Comparison of ENCODE assay signal across 17 cellular contexts in the genomic region with DNA sequence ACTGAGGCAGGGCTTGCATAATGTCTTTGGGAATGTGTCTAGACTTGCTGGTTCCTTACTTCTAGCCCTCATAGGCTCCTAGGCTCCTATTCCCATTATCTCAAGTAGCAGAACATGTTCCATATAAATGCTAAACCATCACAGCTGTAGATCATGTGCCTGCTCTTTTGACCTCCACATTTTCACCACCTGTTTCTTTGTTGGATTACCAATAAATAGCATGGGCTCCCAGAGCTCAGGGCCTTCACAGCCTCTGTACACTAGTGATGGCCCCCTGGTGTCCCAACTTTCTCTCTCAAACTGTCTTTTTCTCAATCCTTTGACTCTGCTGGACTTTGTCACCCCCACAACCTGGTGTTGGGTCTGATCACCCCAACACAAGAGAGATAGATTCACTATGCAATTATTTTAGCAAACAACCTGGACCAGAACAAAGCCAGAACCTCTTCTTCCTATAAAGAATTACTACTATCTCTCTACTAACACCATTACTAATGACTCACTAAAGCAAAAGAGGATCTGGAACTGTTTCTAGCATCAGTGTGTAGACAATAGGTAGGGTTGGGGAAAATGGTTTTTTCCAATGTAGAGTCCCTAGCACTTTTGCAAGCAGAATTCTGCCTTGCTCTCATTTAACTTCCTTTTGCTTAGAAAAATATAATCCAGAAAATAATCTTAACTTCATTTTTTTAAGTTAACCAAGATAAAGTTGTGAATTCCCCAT. TPM values are rescaled to one million over a fixed set of nuclear protein-coding genes. Genes with fewer than 3 reads are reported as not detected.
DNase-seq lines count a peak whose midpoint lies in the region; ATAC-seq and TF ChIP-seq lines count a peak whose summit lies in the region.
"Had no signal": no experiment of that assay in that cellular context is flagged by ENCODE, and none has a peak within 500 bp of the region (broad histone marks: within the 10 kb centered on the region; RNA-seq: fewer than 3 reads in every experiment).

No MANE protein-coding gene starts in this region.

- H3K9me3 Mint-ChIP-seq in naive thymus-derived CD4-positive, alpha-beta T cell: peaks cover 0 to 5% (median 2%) of the 10 kb centered on the region in 11 donors
- H3K9me3 Mint-ChIP-seq: activated T-cell treated with anti-CD3 and anti-CD28 coated beads, Interleukin-2, amount 50 U/mL, for 72 hours; T-helper 1 cell treated with Interleukin-12 subunit alpha and Interleukin-12 subunit beta and Interleukin-4 antibody, amounts not matched to agents 30 μg/mL and 1 μg/mL, for 36 hours had no signal

- H3K4me3 Mint-ChIP-seq in naive thymus-derived CD4-positive, alpha-beta T cell: no peak overlapping the region
- H3K4me3 Mint-ChIP-seq: activated T-cell treated with anti-CD3 and anti-CD28 coated beads, Interleukin-2, amount 50 U/mL, for 72 hours; T-helper 1 cell treated with Interleukin-12 subunit alpha and Interleukin-12 subunit beta and Interleukin-4 antibody, amounts not matched to agents 30 μg/mL and 1 μg/mL, for 36 hours had no signal

- peaks cover 0 to 27% (median 5%) of the 10 kb centered on the region in 5 donors for H3K27me3 Mint-ChIP-seq in naive thymus-derived CD4-positive, alpha-beta T cell

- no peaks in the 10 kb centered on the region for H3K4me1 ChIP-seq in naive thymus-derived CD4-positive, alpha-beta T cell (ENCODE audit: control insufficient read depth in 2 of 2, insufficient read depth in 2 of 2, low read length in 2 of 2)
- H3K4me1 ChIP-seq: A549 had no signal

- H3K36me3 Mint-ChIP-seq in naive thymus-derived CD4-positive, alpha-beta T cell: peaks cover 0 to 1% (median 0%) of the 10 kb centered on the region in 5 donors

- H3K4me3 ChIP-seq in GM12864 (ENCODE audit: low read depth, low read length): no peak overlapping the region
- H3K4me3 ChIP-seq in naive thymus-derived CD4-positive, alpha-beta T cell (ENCODE audit: low read length): no peak overlapping the region
- H3K4me3 ChIP-seq: A549, pancreas had no signal

- H3K4me1 Mint-ChIP-seq in naive thymus-derived CD4-positive, alpha-beta T cell: peaks cover 0 to 5% (median 0%) of the 10 kb centered on the region in 7 donors

- ATAC-seq in GM19372 (IDR thresholded peaks at IDR 0.05; ENCODE audit: low read depth, unreplicated experiment) (peak; percentile 46), HG02759 (IDR thresholded peaks at IDR 0.05; ENCODE audit: unreplicated experiment) (peak; percentile 65), HG03460 (IDR thresholded peaks at IDR 0.05; ENCODE audit: unreplicated experiment) (peak; percentile 74)
- ATAC-seq in naive thymus-derived CD4-positive, alpha-beta T cell: no peak
- ATAC-seq: A549; activated T-cell treated with anti-CD3 and anti-CD28 coated beads, Interleukin-2, amount 50 U/mL, for 72 hours; Panc1; pancreas had no signal

- H3K27ac Mint-ChIP-seq in naive thymus-derived CD4-positive, alpha-beta T cell: no peak overlapping the region
- H3K27ac Mint-ChIP-seq: activated T-cell treated with anti-CD3 and anti-CD28 coated beads, Interleukin-2, amount 50 U/mL, for 72 hours; T-helper 1 cell treated with Interleukin-12 subunit alpha and Interleukin-12 subunit beta and Interleukin-4 antibody, amounts not matched to agents 30 μg/mL and 1 μg/mL, for 36 hours had no signal

- in situ Hi-C loops in KBM-7 (cut with MboI; ENCODE audit: low pct_unique_long_range_greater_than_20kb, low sequenced_read_pairs): no loop called here

- TF ChIP-seq CTCF in GM12864 (IDR thresholded peaks at IDR 0.05; ENCODE audit: low read depth, low read length, missing control alignments): no peak

- CTCF ChIA-PET in naive thymus-derived CD4-positive, alpha-beta T cell (lab: Charles Lee): no interaction called here

- DNase-seq in GM12864 (ENCODE audit: low read depth) (peak; percentile 8), KBM-7 (no peak), SKM-1 (lab: John Stamatoyannopoulos, UW; ENCODE audit: unreplicated experiment) (no peak)
- DNase-seq in stimulated activated CD4-positive, alpha-beta T cell treated with anti-CD3 and anti-CD28 coated beads, Interleukin-2, amount 100 ng/mL, for 24 hours: no peak
- DNase-seq in naive thymus-derived CD4-positive, alpha-beta T cell: no peak
- DNase-seq: activated CD4-positive, alpha-beta T cell treated with anti-CD3 and anti-CD28 coated beads for 4 hours; activated T-cell treated with anti-CD3 and anti-CD28 coated beads, Interleukin-2, amount 50 U/mL, for 72 hours; aorta; NCI-H2227 treated with DMSO at 0.1 percent for 48 hours; pancreas had no signal

- intact Hi-C loops in naive thymus-derived CD4-positive, alpha-beta T cell (cut with micrococcal nuclease): no loop called here

- H3K9me3 ChIP-seq in naive thymus-derived CD4-positive, alpha-beta T cell (ENCODE audit: control insufficient read depth in 2 of 3, low read length in 3 of 3): no peaks in the 10 kb centered on the region
- H3K9me3 ChIP-seq: A549, pancreas had no signal

- POLR2A ChIA-PET in naive thymus-derived CD4-positive, alpha-beta T cell (lab: Charles Lee): no interaction called here

- H3K27ac ChIP-seq in naive thymus-derived CD4-positive, alpha-beta T cell (ENCODE audit: low read depth, low read length): no peak overlapping the region
- H3K27ac ChIP-seq: A549, HL-60, pancreas had no signal

- no peaks in the 10 kb centered on the region for H3K27me3 ChIP-seq in naive thymus-derived CD4-positive, alpha-beta T cell (ENCODE audit: control insufficient read depth in 2 of 2, insufficient read depth in 2 of 2, low read length in 2 of 2)
- H3K27me3 ChIP-seq: pancreas had no signal

- H3K36me3 ChIP-seq in naive thymus-derived CD4-positive, alpha-beta T cell (ENCODE audit: control insufficient read depth in 2 of 3, insufficient read depth in 3 of 3, low read length in 3 of 3): no peaks in the 10 kb centered on the region
- H3K36me3 ChIP-seq: pancreas had no signal

RNA-seq across cellular contexts. Expression of gene WLS, which starts 51.7 kb away (rescaled TPM):
- total RNA-seq in naive thymus-derived CD4-positive, alpha-beta T cell: 10 to 100 TPM in 1 of 5 experiments, under 1 TPM in 2, not detected in 2; 0.50 to 12.2 (median 0.62) TPM
- polyA plus RNA-seq in naive thymus-derived CD4-positive, alpha-beta T cell: not detected
- total RNA-seq: activated T-cell treated with anti-CD3 and anti-CD28 coated beads, Interleukin-2, amount 50 U/mL, for 72 hours had no signal
